ENCODE assay signal across 1 cellular context in the genomic region with DNA sequence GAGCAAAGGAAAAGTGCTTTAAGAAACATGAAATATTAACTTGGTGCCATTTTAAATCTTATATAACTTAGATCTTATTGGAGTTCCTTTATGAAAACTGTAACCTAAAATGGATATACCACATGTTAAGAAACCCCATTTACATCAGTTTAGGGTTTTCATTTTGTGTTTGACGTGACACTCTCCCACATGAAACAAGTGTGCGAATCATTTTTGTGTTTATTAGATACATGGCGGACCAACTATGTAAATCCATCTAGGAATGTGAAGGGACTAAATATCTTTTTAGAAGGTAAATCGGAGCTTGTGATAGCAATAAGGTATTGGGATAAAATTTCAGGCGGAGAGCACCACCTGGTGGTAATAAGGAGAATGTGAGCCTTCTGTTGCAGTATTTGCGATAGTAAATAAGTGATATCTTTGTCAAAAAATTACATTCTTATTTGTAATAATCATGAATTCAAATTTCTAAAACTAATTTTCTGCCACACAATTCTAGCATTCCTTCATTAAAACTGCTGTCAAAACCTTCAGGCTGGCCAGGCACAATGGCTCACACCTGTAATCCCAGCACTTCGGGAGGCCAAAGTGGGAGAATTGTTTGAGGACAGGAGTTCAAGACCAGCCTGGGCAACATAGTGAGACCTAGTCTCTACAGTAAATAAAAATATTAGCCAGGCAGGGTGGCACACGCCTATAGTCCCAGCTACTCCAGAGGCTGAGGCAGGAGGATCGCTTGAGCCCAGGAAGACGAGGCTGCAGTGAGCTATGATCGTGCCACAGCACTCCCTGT.
TF ChIP-seq lines count a peak whose summit lies in the region.

No MANE protein-coding gene starts in this region.

TF ChIP-seq in H1, 55 proteins besides CTCF, POLR2A, EP300 and RAD21:
- TF ChIP-seq EGR1 (IDR thresholded peaks at IDR 0.05; ENCODE audit: borderline replicate concordance, low read depth, low read length) (no peak), CREB1 (IDR thresholded peaks at IDR 0.05) (no peak), CHD1 (IDR thresholded peaks at IDR 0.05; ENCODE audit: low read depth, low read length) (no peak), SUZ12 (IDR thresholded peaks at IDR 0.05; ENCODE audit: low read length) (no peak), CBX8 (IDR thresholded peaks at IDR 0.05; ENCODE audit: borderline replicate concordance, low read depth, low read length) (no peak), SIN3A (conservative IDR thresholded peaks at IDR 0.05 in 1 of 2, IDR thresholded peaks at IDR 0.05 in 1 of 2; ENCODE audit: low read depth in 1 of 2, low read length in 2 of 2) (no peak), SP1 (IDR thresholded peaks at IDR 0.05; ENCODE audit: low read depth, low read length) (no peak), HDAC6 (IDR thresholded peaks at IDR 0.05; ENCODE audit: low read depth, low read length) (no peak), JUN (IDR thresholded peaks at IDR 0.05; ENCODE audit: low read depth, low read length) (no peak), MAFK (IDR thresholded peaks at IDR 0.05; ENCODE audit: low read depth, low read length) (no peak), TEAD4 (IDR thresholded peaks at IDR 0.05; ENCODE audit: low read depth, low read length) (no peak), TBP (IDR thresholded peaks at IDR 0.05; ENCODE audit: low read depth, low read length) (no peak)
- TF ChIP-seq, protein P1, sequence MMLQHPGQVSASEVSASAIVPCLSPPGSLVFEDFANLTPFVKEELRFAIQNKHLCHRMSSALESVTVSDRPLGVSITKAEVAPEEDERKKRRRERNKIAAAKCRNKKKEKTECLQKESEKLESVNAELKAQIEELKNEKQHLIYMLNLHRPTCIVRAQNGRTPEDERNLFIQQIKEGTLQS (IDR thresholded peaks at IDR 0.05; ENCODE audit: insufficient read depth, low read depth, low read length): no peak
- TF ChIP-seq, protein P2, sequence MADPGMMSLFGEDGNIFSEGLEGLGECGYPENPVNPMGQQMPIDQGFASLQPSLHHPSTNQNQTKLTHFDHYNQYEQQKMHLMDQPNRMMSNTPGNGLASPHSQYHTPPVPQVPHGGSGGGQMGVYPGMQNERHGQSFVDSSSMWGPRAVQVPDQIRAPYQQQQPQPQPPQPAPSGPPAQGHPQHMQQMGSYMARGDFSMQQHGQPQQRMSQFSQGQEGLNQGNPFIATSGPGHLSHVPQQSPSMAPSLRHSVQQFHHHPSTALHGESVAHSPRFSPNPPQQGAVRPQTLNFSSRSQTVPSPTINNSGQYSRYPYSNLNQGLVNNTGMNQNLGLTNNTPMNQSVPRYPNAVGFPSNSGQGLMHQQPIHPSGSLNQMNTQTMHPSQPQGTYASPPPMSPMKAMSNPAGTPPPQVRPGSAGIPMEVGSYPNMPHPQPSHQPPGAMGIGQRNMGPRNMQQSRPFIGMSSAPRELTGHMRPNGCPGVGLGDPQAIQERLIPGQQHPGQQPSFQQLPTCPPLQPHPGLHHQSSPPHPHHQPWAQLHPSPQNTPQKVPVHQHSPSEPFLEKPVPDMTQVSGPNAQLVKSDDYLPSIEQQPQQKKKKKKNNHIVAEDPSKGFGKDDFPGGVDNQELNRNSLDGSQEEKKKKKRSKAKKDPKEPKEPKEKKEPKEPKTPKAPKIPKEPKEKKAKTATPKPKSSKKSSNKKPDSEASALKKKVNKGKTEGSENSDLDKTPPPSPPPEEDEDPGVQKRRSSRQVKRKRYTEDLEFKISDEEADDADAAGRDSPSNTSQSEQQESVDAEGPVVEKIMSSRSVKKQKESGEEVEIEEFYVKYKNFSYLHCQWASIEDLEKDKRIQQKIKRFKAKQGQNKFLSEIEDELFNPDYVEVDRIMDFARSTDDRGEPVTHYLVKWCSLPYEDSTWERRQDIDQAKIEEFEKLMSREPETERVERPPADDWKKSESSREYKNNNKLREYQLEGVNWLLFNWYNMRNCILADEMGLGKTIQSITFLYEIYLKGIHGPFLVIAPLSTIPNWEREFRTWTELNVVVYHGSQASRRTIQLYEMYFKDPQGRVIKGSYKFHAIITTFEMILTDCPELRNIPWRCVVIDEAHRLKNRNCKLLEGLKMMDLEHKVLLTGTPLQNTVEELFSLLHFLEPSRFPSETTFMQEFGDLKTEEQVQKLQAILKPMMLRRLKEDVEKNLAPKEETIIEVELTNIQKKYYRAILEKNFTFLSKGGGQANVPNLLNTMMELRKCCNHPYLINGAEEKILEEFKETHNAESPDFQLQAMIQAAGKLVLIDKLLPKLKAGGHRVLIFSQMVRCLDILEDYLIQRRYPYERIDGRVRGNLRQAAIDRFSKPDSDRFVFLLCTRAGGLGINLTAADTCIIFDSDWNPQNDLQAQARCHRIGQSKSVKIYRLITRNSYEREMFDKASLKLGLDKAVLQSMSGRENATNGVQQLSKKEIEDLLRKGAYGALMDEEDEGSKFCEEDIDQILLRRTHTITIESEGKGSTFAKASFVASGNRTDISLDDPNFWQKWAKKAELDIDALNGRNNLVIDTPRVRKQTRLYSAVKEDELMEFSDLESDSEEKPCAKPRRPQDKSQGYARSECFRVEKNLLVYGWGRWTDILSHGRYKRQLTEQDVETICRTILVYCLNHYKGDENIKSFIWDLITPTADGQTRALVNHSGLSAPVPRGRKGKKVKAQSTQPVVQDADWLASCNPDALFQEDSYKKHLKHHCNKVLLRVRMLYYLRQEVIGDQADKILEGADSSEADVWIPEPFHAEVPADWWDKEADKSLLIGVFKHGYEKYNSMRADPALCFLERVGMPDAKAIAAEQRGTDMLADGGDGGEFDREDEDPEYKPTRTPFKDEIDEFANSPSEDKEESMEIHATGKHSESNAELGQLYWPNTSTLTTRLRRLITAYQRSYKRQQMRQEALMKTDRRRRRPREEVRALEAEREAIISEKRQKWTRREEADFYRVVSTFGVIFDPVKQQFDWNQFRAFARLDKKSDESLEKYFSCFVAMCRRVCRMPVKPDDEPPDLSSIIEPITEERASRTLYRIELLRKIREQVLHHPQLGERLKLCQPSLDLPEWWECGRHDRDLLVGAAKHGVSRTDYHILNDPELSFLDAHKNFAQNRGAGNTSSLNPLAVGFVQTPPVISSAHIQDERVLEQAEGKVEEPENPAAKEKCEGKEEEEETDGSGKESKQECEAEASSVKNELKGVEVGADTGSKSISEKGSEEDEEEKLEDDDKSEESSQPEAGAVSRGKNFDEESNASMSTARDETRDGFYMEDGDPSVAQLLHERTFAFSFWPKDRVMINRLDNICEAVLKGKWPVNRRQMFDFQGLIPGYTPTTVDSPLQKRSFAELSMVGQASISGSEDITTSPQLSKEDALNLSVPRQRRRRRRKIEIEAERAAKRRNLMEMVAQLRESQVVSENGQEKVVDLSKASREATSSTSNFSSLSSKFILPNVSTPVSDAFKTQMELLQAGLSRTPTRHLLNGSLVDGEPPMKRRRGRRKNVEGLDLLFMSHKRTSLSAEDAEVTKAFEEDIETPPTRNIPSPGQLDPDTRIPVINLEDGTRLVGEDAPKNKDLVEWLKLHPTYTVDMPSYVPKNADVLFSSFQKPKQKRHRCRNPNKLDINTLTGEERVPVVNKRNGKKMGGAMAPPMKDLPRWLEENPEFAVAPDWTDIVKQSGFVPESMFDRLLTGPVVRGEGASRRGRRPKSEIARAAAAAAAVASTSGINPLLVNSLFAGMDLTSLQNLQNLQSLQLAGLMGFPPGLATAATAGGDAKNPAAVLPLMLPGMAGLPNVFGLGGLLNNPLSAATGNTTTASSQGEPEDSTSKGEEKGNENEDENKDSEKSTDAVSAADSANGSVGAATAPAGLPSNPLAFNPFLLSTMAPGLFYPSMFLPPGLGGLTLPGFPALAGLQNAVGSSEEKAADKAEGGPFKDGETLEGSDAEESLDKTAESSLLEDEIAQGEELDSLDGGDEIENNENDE (IDR thresholded peaks at IDR 0.05; ENCODE audit: insufficient replicate concordance, low read length): no peak
TF ChIP-seq in H1: peak in this region for 0.
